In genomic region chr10:12130237-12130872, GRCh38 we compare ENCODE assay signal across 8 cellular contexts. TPM values are rescaled to one million over a fixed set of nuclear protein-coding genes. Genes with fewer than 3 reads are reported as not detected.
DNase-seq lines count a peak whose midpoint lies in the region; ATAC-seq and TF ChIP-seq lines count a peak whose summit lies in the region.

No MANE protein-coding gene starts in this region.

- TF ChIP-seq POLR2A in thyroid gland (IDR thresholded peaks at IDR 0.05): no peak

- WGBS in thyroid gland, 2 donors: 24 to 27% methylated on average over 11 of the region's 11 CpGs

- no peaks in the 10 kb centered on the region for H3K9me3 ChIP-seq in mononuclear cell (ENCODE audit: low read depth, low read length)
- H3K9me3 ChIP-seq in thyroid gland: no peaks in the 10 kb centered on the region

- H3K4me3 ChIP-seq in GM12865 (ENCODE audit: low read depth, low read length): peak overlapping the region; percentile 83
- peak overlapping the region; percentile 77 for H3K4me3 ChIP-seq in epithelial cell of esophagus (ENCODE audit: low read length)
- peak overlapping the region; percentile 84 for H3K4me3 ChIP-seq in mononuclear cell (ENCODE audit: low read length)
- H3K4me3 ChIP-seq in thyroid gland (replicated peaks in 1 of 3): peak overlapping the region; percentile 69 to 97 (median 94)

- H3K4me1 ChIP-seq in mononuclear cell (ENCODE audit: insufficient read depth, low read length) (peaks cover 14% of the 10 kb centered on the region), thyroid gland (peaks cover 6 to 7% of the 10 kb centered on the region in 2 donors)

- peak; percentile 36 for ATAC-seq in HG02678 (IDR thresholded peaks at IDR 0.05; ENCODE audit: unreplicated experiment)

- intact Hi-C loops in thyroid gland (cut with DNase I): loop anchor here (5.0 kb wide), 1 partner anchor 63 kb away; the partner anchor contains the start of gene DHTKD1

- peak overlapping the region in 2 of 3 donors; percentile 59 to 72 for H3K27ac ChIP-seq in thyroid gland

- H3K27me3 ChIP-seq in mononuclear cell (ENCODE audit: insufficient read depth, low read length): no peaks in the 10 kb centered on the region
- no peaks in the 10 kb centered on the region for H3K27me3 ChIP-seq in thyroid gland

- H3K36me3 ChIP-seq in thyroid gland: no peaks in the 10 kb centered on the region

- TF ChIP-seq CTCF in GM12865 (IDR thresholded peaks at IDR 0.05; ENCODE audit: insufficient read depth, low read depth, low read length, missing control alignments): peak; percentile 56
- TF ChIP-seq CTCF in epithelial cell of esophagus (IDR thresholded peaks at IDR 0.05; ENCODE audit: insufficient read depth, low read depth, low read length, missing control alignments): peak; percentile 36
- peak in 3 of 6 experiments; percentile 17 to 46 (median 33) for TF ChIP-seq CTCF in thyroid gland (IDR thresholded peaks at IDR 0.05)

- DNase-seq in AG08395 (ENCODE audit: low spot score) (peak; percentile 66), GM12865 (ENCODE audit: low read depth) (peak; percentile 84), NCI-H2081 treated with DMSO at 0.1 percent for 48 hours (lab: John Stamatoyannopoulos, UW) (peak; percentile 3), epithelial cell of esophagus (ENCODE audit: low read depth) (peak; percentile 63), thyroid gland (peak; percentile 17)
- peak; percentile 22 to 33 for DNase-seq in activated CD4-positive, alpha-beta T cell treated with anti-CD3 and anti-CD28 coated beads for 4 hours

RNA-seq across cellular contexts. Expression of gene SEC61A2, which starts 0.9 kb away (rescaled TPM):
- 13.1 TPM for total RNA-seq in mononuclear cell
- total RNA-seq in thyroid gland: 10 to 100 TPM in 3 of 4 donors, 1 to 10 TPM in 1; 7.8 to 17.8 (median 13.3) TPM

Comparison
In these comparisons a context has a peak if more than half of its experiments do, and no peak if none do; other contexts are left out.
1. Peak in every context shown above with its lines: DNase-seq, ATAC-seq, H3K4me3 ChIP-seq and H3K27ac ChIP-seq.
2. DNase-seq: peak in every context shown above with its lines; median percentile 84 in GM12865; 66 in AG08395; 63 in epithelial cell of esophagus; 28 in activated CD4-positive, alpha-beta T cell treated with anti-CD3 and anti-CD28 coated beads for 4 hours; 17 in thyroid gland; 3 in NCI-H2081 treated with DMSO at 0.1 percent for 48 hours.